1 cellular context compared by ENCODE assay signal in the genomic region with DNA sequence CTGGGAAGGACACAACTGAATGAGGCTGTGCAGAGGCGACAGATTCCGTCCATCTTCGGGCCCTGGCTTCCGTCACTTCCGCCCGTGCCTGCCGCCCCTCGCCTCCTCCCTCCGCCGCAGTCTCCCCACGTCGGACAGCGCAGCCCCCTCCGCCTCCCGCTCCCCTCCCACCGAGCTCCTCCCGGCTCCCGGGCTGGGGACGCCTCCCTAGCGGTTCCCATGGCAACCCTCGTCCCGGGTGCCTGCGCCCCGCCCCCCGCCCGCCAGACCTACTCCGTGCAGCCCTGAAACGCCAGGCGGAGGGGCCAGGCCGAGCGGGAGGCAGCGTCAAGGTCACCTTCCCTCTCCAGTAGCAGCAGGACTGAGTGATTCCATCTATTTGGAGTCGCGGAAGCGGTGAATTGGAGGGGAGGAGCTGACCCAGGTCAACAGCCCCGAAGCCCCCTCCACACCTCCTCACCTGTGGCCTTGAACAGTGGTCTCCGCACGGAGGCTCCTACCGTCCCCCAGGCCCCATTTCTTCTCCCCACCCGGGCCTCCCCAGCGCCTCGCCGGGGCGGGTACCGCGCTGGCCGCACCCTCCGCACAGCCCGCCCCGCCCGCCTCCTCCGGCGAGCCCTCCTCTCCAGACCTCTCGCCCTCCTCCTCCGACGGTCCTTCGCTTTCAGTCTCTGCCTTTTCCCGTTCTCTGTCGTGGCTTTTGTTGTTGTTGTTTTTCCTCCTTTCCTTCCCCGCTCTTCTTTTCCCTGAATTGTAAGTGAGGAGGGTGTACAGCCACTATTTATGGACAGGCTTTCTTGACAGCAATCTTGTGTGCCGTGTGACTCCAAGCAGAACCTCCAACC.
TF ChIP-seq lines count a peak whose summit lies in the region.

No MANE protein-coding gene starts in this region.

TF ChIP-seq in HepG2, 621 proteins besides CTCF, POLR2A, EP300 and RAD21 (continued from another document and continues in another):
- TF ChIP-seq, protein P1, sequence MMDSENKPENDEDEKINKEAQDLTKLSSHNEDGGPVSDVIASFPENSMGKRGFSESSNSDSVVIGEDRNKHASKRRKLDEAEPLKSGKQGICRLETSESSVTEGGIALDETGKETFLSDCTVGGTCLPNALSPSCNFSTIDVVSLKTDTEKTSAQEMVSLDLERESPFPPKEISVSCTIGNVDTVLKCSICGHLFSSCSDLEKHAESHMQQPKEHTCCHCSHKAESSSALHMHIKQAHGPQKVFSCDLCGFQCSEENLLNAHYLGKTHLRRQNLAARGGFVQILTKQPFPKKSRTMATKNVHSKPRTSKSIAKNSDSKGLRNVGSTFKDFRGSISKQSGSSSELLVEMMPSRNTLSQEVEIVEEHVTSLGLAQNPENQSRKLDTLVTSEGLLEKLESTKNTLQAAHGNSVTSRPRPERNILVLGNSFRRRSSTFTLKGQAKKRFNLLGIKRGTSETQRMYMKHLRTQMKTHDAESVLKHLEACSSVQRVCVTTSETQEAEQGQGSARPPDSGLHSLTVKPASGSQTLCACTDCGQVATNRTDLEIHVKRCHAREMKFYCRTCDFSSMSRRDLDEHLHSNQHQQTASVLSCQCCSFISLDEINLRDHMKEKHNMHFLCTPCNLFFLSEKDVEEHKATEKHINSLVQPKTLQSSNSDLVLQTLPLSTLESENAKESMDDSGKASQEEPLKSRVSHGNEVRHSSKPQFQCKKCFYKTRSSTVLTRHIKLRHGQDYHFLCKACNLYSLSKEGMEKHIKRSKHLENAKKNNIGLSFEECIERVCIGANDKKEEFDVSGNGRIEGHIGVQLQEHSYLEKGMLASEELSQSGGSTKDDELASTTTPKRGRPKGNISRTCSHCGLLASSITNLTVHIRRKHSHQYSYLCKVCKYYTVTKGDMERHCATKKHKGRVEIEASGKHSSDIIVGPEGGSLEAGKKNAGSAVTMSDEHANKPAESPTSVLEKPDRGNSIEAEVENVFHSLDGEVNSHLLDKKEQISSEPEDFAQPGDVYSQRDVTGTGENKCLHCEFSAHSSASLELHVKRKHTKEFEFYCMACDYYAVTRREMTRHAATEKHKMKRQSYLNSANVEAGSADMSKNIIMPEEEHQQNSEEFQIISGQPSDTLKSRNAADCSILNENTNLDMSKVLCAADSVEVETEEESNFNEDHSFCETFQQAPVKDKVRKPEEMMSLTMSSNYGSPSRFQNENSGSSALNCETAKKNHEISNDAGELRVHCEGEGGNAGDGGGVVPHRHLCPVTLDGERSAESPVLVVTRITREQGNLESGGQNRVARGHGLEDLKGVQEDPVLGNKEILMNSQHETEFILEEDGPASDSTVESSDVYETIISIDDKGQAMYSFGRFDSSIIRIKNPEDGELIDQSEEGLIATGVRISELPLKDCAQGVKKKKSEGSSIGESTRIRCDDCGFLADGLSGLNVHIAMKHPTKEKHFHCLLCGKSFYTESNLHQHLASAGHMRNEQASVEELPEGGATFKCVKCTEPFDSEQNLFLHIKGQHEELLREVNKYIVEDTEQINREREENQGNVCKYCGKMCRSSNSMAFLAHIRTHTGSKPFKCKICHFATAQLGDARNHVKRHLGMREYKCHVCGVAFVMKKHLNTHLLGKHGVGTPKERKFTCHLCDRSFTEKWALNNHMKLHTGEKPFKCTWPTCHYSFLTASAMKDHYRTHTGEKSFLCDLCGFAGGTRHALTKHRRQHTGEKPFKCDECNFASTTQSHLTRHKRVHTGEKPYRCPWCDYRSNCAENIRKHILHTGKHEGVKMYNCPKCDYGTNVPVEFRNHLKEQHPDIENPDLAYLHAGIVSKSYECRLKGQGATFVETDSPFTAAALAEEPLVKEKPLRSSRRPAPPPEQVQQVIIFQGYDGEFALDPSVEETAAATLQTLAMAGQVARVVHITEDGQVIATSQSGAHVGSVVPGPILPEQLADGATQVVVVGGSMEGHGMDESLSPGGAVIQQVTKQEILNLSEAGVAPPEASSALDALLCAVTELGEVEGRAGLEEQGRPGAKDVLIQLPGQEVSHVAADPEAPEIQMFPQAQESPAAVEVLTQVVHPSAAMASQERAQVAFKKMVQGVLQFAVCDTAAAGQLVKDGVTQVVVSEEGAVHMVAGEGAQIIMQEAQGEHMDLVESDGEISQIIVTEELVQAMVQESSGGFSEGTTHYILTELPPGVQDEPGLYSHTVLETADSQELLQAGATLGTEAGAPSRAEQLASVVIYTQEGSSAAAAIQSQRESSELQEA (CRISPR knock-in tag; IDR thresholded peaks at IDR 0.05; ENCODE audit: not compliant biosample characterization), result no peak
- TF ChIP-seq ZNF724P (CRISPR knock-in tag; IDR thresholded peaks at IDR 0.05; ENCODE audit: borderline replicate concordance), result peak; percentile 93
- TF ChIP-seq, protein P2, sequence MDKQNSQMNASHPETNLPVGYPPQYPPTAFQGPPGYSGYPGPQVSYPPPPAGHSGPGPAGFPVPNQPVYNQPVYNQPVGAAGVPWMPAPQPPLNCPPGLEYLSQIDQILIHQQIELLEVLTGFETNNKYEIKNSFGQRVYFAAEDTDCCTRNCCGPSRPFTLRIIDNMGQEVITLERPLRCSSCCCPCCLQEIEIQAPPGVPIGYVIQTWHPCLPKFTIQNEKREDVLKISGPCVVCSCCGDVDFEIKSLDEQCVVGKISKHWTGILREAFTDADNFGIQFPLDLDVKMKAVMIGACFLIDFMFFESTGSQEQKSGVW (CRISPR knock-in tag; IDR thresholded peaks at IDR 0.05; ENCODE audit: borderline replicate concordance), result no peak
- TF ChIP-seq ETV6 (CRISPR knock-in tag; conservative IDR thresholded peaks at IDR 0.05), result peak; percentile 95
- TF ChIP-seq GTF2F1 (IDR thresholded peaks at IDR 0.05; ENCODE audit: low read length), result no peak
- no peak for TF ChIP-seq ZFP41 (CRISPR knock-in tag; IDR thresholded peaks at IDR 0.05; ENCODE audit: borderline replicate concordance)
- TF ChIP-seq RFX5 (IDR thresholded peaks at IDR 0.05; ENCODE audit: low read depth, low read length), result peak; percentile 81
- TF ChIP-seq NR3C1 (CRISPR knock-in tag; IDR thresholded peaks at IDR 0.05), result no peak
- TF ChIP-seq NRL (CRISPR knock-in tag; IDR thresholded peaks at IDR 0.05; ENCODE audit: borderline replicate concordance), result peak; percentile 72
- peak; percentile 56 for TF ChIP-seq FOXK2 (IDR thresholded peaks at IDR 0.05)
- peak; percentile 96; the same call in 1 of the 2 replicates for TF ChIP-seq ZKSCAN8 (CRISPR knock-in tag; IDR thresholded peaks at IDR 0.05; ENCODE audit: borderline replicate concordance)
- TF ChIP-seq MTF2 (CRISPR knock-in tag; IDR thresholded peaks at IDR 0.05; ENCODE audit: borderline replicate concordance), result peak; percentile 91; the same call in 1 of the 2 replicates
- peak; percentile 48 for TF ChIP-seq TGIF2 (CRISPR knock-in tag; IDR thresholded peaks at IDR 0.05)
- 0 out of 2 replicates have a peak, but pooled peaks have one; percentile 98 for TF ChIP-seq THYN1 (CRISPR knock-in tag; IDR thresholded peaks at IDR 0.05; ENCODE audit: borderline replicate concordance, low read depth)
- TF ChIP-seq HNRNPL (IDR thresholded peaks at IDR 0.05; ENCODE audit: low read depth, low read length), result no peak; the same call in 1 of the 2 replicates
- TF ChIP-seq, protein P3, sequence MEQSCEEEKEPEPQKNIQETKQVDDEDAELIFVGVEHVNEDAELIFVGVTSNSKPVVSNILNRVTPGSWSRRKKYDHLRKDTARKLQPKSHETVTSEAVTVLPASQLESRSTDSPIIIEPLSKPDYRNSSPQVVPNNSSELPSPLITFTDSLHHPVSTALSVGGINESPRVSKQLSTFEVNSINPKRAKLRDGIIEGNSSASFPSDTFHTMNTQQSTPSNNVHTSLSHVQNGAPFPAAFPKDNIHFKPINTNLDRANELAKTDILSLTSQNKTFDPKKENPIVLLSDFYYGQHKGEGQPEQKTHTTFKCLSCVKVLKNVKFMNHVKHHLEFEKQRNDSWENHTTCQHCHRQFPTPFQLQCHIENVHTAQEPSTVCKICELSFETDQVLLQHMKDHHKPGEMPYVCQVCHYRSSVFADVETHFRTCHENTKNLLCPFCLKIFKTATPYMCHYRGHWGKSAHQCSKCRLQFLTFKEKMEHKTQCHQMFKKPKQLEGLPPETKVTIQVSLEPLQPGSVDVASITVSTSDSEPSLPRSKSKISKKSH (CRISPR knock-in tag; IDR thresholded peaks at IDR 0.05; ENCODE audit: borderline replicate concordance), result peak; percentile 74; the same call in 1 of the 2 replicates
- TF ChIP-seq ZNF460 (CRISPR knock-in tag; IDR thresholded peaks at IDR 0.05; ENCODE audit: borderline replicate concordance), result peak; percentile 71; the same call in 1 of the 2 replicates
- TF ChIP-seq CCAR2 (optimal IDR thresholded peaks at IDR 0.05; ENCODE audit: low read depth, low read length), result no peak
- TF ChIP-seq, protein P4, sequence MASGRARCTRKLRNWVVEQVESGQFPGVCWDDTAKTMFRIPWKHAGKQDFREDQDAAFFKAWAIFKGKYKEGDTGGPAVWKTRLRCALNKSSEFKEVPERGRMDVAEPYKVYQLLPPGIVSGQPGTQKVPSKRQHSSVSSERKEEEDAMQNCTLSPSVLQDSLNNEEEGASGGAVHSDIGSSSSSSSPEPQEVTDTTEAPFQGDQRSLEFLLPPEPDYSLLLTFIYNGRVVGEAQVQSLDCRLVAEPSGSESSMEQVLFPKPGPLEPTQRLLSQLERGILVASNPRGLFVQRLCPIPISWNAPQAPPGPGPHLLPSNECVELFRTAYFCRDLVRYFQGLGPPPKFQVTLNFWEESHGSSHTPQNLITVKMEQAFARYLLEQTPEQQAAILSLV (CRISPR knock-in tag; IDR thresholded peaks at IDR 0.05; ENCODE audit: borderline replicate concordance), result peak; percentile 93
- peak; percentile 96 for TF ChIP-seq MEIS2 (CRISPR knock-in tag; IDR thresholded peaks at IDR 0.05)
- no peak for TF ChIP-seq NFE2L2 (IDR thresholded peaks at IDR 0.05; ENCODE audit: low read length)
- no peak for TF ChIP-seq ZKSCAN5 (CRISPR knock-in tag; IDR thresholded peaks at IDR 0.05)
- no peak; the same call in 1 of the 2 replicates for TF ChIP-seq ZNF253 (CRISPR knock-in tag; IDR thresholded peaks at IDR 0.05; ENCODE audit: borderline replicate concordance)
- no peak for TF ChIP-seq ZFP82 (CRISPR knock-in tag; IDR thresholded peaks at IDR 0.05; ENCODE audit: borderline replicate concordance)
- TF ChIP-seq, protein P5, sequence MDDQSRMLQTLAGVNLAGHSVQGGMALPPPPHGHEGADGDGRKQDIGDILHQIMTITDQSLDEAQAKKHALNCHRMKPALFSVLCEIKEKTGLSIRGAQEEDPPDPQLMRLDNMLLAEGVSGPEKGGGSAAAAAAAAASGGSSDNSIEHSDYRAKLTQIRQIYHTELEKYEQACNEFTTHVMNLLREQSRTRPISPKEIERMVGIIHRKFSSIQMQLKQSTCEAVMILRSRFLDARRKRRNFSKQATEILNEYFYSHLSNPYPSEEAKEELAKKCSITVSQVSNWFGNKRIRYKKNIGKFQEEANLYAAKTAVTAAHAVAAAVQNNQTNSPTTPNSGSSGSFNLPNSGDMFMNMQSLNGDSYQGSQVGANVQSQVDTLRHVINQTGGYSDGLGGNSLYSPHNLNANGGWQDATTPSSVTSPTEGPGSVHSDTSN (CRISPR knock-in tag; IDR thresholded peaks at IDR 0.05; ENCODE audit: borderline replicate concordance), result no peak
- TF ChIP-seq PRPF4 (IDR thresholded peaks at IDR 0.05; ENCODE audit: low read depth, low read length, poor library complexity, severe bottlenecking), result no peak
- TF ChIP-seq, protein P6, sequence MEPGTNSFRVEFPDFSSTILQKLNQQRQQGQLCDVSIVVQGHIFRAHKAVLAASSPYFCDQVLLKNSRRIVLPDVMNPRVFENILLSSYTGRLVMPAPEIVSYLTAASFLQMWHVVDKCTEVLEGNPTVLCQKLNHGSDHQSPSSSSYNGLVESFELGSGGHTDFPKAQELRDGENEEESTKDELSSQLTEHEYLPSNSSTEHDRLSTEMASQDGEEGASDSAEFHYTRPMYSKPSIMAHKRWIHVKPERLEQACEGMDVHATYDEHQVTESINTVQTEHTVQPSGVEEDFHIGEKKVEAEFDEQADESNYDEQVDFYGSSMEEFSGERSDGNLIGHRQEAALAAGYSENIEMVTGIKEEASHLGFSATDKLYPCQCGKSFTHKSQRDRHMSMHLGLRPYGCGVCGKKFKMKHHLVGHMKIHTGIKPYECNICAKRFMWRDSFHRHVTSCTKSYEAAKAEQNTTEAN (CRISPR knock-in tag; conservative IDR thresholded peaks at IDR 0.05), result peak; percentile 29; the same call in 1 of the 2 replicates
- TF ChIP-seq, protein P7, sequence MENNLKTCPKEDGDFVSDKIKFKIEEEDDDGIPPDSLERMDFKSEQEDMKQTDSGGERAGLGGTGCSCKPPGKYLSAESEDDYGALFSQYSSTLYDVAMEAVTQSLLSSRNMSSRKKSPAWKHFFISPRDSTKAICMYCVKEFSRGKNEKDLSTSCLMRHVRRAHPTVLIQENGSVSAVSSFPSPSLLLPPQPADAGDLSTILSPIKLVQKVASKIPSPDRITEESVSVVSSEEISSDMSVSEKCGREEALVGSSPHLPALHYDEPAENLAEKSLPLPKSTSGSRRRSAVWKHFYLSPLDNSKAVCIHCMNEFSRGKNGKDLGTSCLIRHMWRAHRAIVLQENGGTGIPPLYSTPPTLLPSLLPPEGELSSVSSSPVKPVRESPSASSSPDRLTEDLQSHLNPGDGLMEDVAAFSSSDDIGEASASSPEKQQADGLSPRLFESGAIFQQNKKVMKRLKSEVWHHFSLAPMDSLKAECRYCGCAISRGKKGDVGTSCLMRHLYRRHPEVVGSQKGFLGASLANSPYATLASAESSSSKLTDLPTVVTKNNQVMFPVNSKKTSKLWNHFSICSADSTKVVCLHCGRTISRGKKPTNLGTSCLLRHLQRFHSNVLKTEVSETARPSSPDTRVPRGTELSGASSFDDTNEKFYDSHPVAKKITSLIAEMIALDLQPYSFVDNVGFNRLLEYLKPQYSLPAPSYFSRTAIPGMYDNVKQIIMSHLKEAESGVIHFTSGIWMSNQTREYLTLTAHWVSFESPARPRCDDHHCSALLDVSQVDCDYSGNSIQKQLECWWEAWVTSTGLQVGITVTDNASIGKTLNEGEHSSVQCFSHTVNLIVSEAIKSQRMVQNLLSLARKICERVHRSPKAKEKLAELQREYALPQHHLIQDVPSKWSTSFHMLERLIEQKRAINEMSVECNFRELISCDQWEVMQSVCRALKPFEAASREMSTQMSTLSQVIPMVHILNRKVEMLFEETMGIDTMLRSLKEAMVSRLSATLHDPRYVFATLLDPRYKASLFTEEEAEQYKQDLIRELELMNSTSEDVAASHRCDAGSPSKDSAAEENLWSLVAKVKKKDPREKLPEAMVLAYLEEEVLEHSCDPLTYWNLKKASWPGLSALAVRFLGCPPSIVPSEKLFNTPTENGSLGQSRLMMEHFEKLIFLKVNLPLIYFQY (CRISPR knock-in tag; IDR thresholded peaks at IDR 0.05; ENCODE audit: borderline replicate concordance), result peak; percentile 95
- peak; percentile 89 for TF ChIP-seq PPARG (CRISPR knock-in tag; conservative IDR thresholded peaks at IDR 0.05)
- TF ChIP-seq ZBTB1 (CRISPR knock-in tag; IDR thresholded peaks at IDR 0.05; ENCODE audit: borderline replicate concordance), result peak; percentile 36; the same call in 1 of the 2 replicates
- TF ChIP-seq, protein P8, sequence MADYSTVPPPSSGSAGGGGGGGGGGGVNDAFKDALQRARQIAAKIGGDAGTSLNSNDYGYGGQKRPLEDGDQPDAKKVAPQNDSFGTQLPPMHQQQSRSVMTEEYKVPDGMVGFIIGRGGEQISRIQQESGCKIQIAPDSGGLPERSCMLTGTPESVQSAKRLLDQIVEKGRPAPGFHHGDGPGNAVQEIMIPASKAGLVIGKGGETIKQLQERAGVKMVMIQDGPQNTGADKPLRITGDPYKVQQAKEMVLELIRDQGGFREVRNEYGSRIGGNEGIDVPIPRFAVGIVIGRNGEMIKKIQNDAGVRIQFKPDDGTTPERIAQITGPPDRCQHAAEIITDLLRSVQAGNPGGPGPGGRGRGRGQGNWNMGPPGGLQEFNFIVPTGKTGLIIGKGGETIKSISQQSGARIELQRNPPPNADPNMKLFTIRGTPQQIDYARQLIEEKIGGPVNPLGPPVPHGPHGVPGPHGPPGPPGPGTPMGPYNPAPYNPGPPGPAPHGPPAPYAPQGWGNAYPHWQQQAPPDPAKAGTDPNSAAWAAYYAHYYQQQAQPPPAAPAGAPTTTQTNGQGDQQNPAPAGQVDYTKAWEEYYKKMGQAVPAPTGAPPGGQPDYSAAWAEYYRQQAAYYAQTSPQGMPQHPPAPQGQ (CRISPR knock-in tag; IDR thresholded peaks at IDR 0.05; ENCODE audit: borderline replicate concordance), result 0 out of 2 replicates have a peak, but pooled peaks have one; percentile 31
- TF ChIP-seq ZNF205 (CRISPR knock-in tag; IDR thresholded peaks at IDR 0.05), result peak; percentile 90
- TF ChIP-seq ZNF234 (CRISPR knock-in tag; conservative IDR thresholded peaks at IDR 0.05), result 0 out of 2 replicates have a peak, but pooled peaks have one; percentile 58
